In genomic region chr10:119724630-119725549, GRCh38 we compare ENCODE assay signal across 8 cellular contexts. TPM values are rescaled to one million over a fixed set of nuclear protein-coding genes. Genes with fewer than 3 reads are reported as not detected.
DNase-seq lines count a peak whose midpoint lies in the region; ATAC-seq and FAIRE-seq lines count a peak whose summit lies in the region.

No MANE protein-coding gene starts in this region.

- H3K27me3 ChIP-seq in duodenal mucosa (ENCODE audit: control insufficient read depth in 1 of 2, insufficient read depth in 2 of 2, low read length in 2 of 2) (no peaks in the 10 kb centered on the region), mononuclear cell (ENCODE audit: insufficient read depth, low read length) (no peaks in the 10 kb centered on the region), aorta (ENCODE audit: control insufficient read depth in 1 of 2, insufficient read depth in 2 of 2, low read length in 1 of 2) (no peaks in the 10 kb centered on the region)

- peak overlapping the region; percentile 89 for H3K27ac ChIP-seq in duodenal mucosa (ENCODE audit: low read depth, low read length)
- H3K27ac ChIP-seq in aorta (ENCODE audit: low read depth in 1 of 2, low read length in 2 of 2) = peak overlapping the region; percentile 19 to 58

- peaks cover 24 to 25% of the 10 kb centered on the region in 2 donors for H3K4me1 ChIP-seq in duodenal mucosa (ENCODE audit: control insufficient read depth in 1 of 2, insufficient read depth in 2 of 2, low read length in 2 of 2)
- H3K4me1 ChIP-seq in mononuclear cell (ENCODE audit: insufficient read depth, low read length) = peaks cover 33% of the 10 kb centered on the region
- peaks cover 0 to 6% of the 10 kb centered on the region in 2 donors for H3K4me1 ChIP-seq in aorta (ENCODE audit: control insufficient read depth in 1 of 2, insufficient read depth in 2 of 2, low read length in 2 of 2)

- DNase-seq in Right ventricle myocardium superior = no peak
- no peak for DNase-seq in cardiac septum (ENCODE audit: low spot score)
- DNase-seq in RCC 7860 (ENCODE audit: low spot score) = peak; percentile 56
- no peak for DNase-seq in aorta
- no peak for DNase-seq in anterior cingulate cortex (lab: John Stamatoyannopoulos, UW)

- WGBS in aorta, 2 donors = 24 to 29% methylated on average over 20 of the region's 20 CpGs

- FAIRE-seq in RCC 7860 (lab: Jason Lieb, UNC) = peak; percentile 58

- H3K4me3 ChIP-seq in duodenal mucosa (ENCODE audit: low read depth in 1 of 2, low read length in 2 of 2) (peak overlapping the region; percentile 71 to 80), mononuclear cell (ENCODE audit: low read length) (peak overlapping the region; percentile 68), aorta (ENCODE audit: low read length in 2 of 2) (peak overlapping the region; percentile 31 to 45)

- no peaks in the 10 kb centered on the region for H3K36me3 ChIP-seq in duodenal mucosa (ENCODE audit: control insufficient read depth in 1 of 2, insufficient read depth in 2 of 2, low read length in 2 of 2)
- no peaks in the 10 kb centered on the region for H3K36me3 ChIP-seq in aorta (ENCODE audit: control insufficient read depth in 1 of 2, insufficient read depth in 2 of 2, low read length in 1 of 2)

- peak; percentile 4 for ATAC-seq in Right ventricle myocardium superior (ENCODE audit: poor library complexity)
- peak; percentile 1 for ATAC-seq in HG02981 (IDR thresholded peaks at IDR 0.05; ENCODE audit: unreplicated experiment)
- ATAC-seq in aorta (ENCODE audit: low FRiP score) = no peak

- peak overlapping the region; percentile 73 to 91 for H3K9ac ChIP-seq in duodenal mucosa (ENCODE audit: low read depth in 1 of 2, low read length in 2 of 2)

- no peaks in the 10 kb centered on the region for H3K9me3 ChIP-seq in duodenal mucosa (ENCODE audit: control insufficient read depth in 1 of 2, low read length in 2 of 2)
- no peaks in the 10 kb centered on the region for H3K9me3 ChIP-seq in mononuclear cell (ENCODE audit: low read depth, low read length)
- no peaks in the 10 kb centered on the region for H3K9me3 ChIP-seq in aorta (ENCODE audit: control insufficient read depth, low read length)

- intact Hi-C loops in Right ventricle myocardium superior (cut with DNase I) = no loop called here
- intact Hi-C loops in cardiac septum (cut with DNase I) = loop anchor here (5.0 to 10.0 kb wide), 2 partner anchors 38 to 120 kb away; no protein-coding TSS in a partner anchor
- intact Hi-C loops in aorta (cut with DNase I) = loop anchor here in 1 of 2 donors (5.0 kb wide), 1 partner anchor 43 kb away; no protein-coding TSS in a partner anchor

RNA-seq across cellular contexts. Expression of gene INPP5F, which starts 1.0 kb away (rescaled TPM):
- 4.5 TPM for total RNA-seq in Right ventricle myocardium superior
- total RNA-seq in cardiac septum = 20.2 TPM
- 8.1 TPM for total RNA-seq in mononuclear cell
- 10 to 100 TPM; 23.1 to 23.9 TPM for total RNA-seq in aorta
- 10 to 100 TPM in 1 of 2 donors, 1 to 10 TPM in 1; 6.9 to 13.4 TPM for polyA plus RNA-seq in aorta
